In the genomic region with DNA sequence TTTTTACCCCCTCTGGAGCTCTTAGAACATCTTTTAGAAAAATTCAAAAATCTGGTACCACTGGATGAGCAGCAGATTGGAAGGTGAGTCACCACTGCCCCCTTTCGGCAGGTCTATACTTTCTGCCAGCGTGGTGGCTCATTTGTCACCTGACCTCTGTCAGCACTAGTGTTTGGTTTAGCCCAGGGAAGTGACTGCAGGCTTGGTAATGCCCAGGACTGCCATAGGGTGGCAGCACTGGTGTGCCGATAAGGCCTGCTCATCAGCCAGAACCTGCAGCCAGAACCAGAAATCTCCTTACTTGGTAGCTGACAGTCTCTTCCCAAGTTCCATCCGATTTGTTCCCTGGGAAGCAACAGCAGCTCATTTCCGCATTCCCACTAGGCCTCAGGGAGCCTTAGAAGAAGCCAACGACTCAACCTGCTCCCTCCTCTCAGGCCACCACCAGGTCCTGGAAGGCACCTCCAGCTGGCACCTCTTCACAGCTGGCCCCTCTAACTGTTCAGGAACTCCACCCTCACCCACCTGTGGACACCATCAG, we compare ENCODE assay signal across 1 cellular context.
TF ChIP-seq lines count a peak whose summit lies in the region.

No MANE protein-coding gene starts in this region.

TF ChIP-seq in HepG2, 621 proteins besides CTCF, POLR2A, EP300 and RAD21 (continued from another document and continues in another):
- TF ChIP-seq, protein P1, sequence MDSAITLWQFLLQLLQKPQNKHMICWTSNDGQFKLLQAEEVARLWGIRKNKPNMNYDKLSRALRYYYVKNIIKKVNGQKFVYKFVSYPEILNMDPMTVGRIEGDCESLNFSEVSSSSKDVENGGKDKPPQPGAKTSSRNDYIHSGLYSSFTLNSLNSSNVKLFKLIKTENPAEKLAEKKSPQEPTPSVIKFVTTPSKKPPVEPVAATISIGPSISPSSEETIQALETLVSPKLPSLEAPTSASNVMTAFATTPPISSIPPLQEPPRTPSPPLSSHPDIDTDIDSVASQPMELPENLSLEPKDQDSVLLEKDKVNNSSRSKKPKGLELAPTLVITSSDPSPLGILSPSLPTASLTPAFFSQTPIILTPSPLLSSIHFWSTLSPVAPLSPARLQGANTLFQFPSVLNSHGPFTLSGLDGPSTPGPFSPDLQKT (CRISPR knock-in tag; IDR thresholded peaks at IDR 0.05; ENCODE audit: borderline replicate concordance): no peak
- TF ChIP-seq YEATS2 (CRISPR knock-in tag; IDR thresholded peaks at IDR 0.05; ENCODE audit: borderline replicate concordance): peak; percentile 37; the same call in 1 of the 2 replicates
- TF ChIP-seq MAFF (IDR thresholded peaks at IDR 0.05; ENCODE audit: low read depth, low read length): no peak
- TF ChIP-seq SMAD3 (CRISPR knock-in tag; IDR thresholded peaks at IDR 0.05): peak; percentile 69; the same call in 1 of the 2 replicates
- no peak for TF ChIP-seq FOXP1 (IDR thresholded peaks at IDR 0.05)
- TF ChIP-seq FOXP1 (CRISPR knock-in tag; IDR thresholded peaks at IDR 0.05): no peak
- no peak for TF ChIP-seq CENPT (CRISPR knock-in tag; IDR thresholded peaks at IDR 0.05; ENCODE audit: low read depth)
- TF ChIP-seq MYC (CRISPR knock-in tag; IDR thresholded peaks at IDR 0.05; ENCODE audit: borderline replicate concordance): no peak
- TF ChIP-seq POLR2G (IDR thresholded peaks at IDR 0.05; ENCODE audit: low read depth, low read length): 0 out of 2 replicates have a peak, but pooled peaks have one; percentile 24
- TF ChIP-seq ETV5 (CRISPR knock-in tag; IDR thresholded peaks at IDR 0.05; ENCODE audit: borderline replicate concordance): no peak
- TF ChIP-seq, protein P2, sequence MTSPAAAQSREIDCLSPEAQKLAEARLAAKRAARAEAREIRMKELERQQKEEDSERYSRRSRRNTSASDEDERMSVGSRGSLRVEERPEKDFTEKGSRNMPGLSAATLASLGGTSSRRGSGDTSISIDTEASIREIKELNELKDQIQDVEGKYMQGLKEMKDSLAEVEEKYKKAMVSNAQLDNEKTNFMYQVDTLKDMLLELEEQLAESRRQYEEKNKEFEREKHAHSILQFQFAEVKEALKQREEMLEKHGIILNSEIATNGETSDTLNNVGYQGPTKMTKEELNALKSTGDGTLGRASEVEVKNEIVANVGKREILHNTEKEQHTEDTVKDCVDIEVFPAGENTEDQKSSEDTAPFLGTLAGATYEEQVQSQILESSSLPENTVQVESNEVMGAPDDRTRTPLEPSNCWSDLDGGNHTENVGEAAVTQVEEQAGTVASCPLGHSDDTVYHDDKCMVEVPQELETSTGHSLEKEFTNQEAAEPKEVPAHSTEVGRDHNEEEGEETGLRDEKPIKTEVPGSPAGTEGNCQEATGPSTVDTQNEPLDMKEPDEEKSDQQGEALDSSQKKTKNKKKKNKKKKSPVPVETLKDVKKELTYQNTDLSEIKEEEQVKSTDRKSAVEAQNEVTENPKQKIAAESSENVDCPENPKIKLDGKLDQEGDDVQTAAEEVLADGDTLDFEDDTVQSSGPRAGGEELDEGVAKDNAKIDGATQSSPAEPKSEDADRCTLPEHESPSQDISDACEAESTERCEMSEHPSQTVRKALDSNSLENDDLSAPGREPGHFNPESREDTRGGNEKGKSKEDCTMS (CRISPR knock-in tag; conservative IDR thresholded peaks at IDR 0.05): no peak
- TF ChIP-seq DNMT3B (CRISPR knock-in tag; conservative IDR thresholded peaks at IDR 0.05): no peak
- TF ChIP-seq MAZ (IDR thresholded peaks at IDR 0.05; ENCODE audit: borderline replicate concordance, low read depth, low read length): no peak
- TF ChIP-seq MAZ (CRISPR knock-in tag; IDR thresholded peaks at IDR 0.05; ENCODE audit: low read depth): no peak
- TF ChIP-seq, protein P3, sequence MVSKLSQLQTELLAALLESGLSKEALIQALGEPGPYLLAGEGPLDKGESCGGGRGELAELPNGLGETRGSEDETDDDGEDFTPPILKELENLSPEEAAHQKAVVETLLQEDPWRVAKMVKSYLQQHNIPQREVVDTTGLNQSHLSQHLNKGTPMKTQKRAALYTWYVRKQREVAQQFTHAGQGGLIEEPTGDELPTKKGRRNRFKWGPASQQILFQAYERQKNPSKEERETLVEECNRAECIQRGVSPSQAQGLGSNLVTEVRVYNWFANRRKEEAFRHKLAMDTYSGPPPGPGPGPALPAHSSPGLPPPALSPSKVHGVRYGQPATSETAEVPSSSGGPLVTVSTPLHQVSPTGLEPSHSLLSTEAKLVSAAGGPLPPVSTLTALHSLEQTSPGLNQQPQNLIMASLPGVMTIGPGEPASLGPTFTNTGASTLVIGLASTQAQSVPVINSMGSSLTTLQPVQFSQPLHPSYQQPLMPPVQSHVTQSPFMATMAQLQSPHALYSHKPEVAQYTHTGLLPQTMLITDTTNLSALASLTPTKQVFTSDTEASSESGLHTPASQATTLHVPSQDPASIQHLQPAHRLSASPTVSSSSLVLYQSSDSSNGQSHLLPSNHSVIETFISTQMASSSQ (IDR thresholded peaks at IDR 0.05; ENCODE audit: low read depth): no peak
- TF ChIP-seq, protein P3 (CRISPR knock-in tag; IDR thresholded peaks at IDR 0.05; ENCODE audit: borderline replicate concordance): no peak
- no peak for TF ChIP-seq ZNF44 (CRISPR knock-in tag; IDR thresholded peaks at IDR 0.05)
- TF ChIP-seq, protein P4, sequence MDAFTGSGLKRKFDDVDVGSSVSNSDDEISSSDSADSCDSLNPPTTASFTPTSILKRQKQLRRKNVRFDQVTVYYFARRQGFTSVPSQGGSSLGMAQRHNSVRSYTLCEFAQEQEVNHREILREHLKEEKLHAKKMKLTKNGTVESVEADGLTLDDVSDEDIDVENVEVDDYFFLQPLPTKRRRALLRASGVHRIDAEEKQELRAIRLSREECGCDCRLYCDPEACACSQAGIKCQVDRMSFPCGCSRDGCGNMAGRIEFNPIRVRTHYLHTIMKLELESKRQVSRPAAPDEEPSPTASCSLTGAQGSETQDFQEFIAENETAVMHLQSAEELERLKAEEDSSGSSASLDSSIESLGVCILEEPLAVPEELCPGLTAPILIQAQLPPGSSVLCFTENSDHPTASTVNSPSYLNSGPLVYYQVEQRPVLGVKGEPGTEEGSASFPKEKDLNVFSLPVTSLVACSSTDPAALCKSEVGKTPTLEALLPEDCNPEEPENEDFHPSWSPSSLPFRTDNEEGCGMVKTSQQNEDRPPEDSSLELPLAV (CRISPR knock-in tag; conservative IDR thresholded peaks at IDR 0.05; ENCODE audit: low read depth): no peak
- no peak for TF ChIP-seq ZNF605 (CRISPR knock-in tag; IDR thresholded peaks at IDR 0.05)
- no peak for TF ChIP-seq ZNF225 (CRISPR knock-in tag; IDR thresholded peaks at IDR 0.05)
- TF ChIP-seq MED1 (CRISPR knock-in tag; IDR thresholded peaks at IDR 0.05): 0 out of 2 replicates have a peak, but pooled peaks have one; percentile 20
- no peak for TF ChIP-seq CBFB (CRISPR knock-in tag; IDR thresholded peaks at IDR 0.05)
- peak; percentile 57; the same call in 1 of the 2 replicates for TF ChIP-seq ZSCAN9 (CRISPR knock-in tag; IDR thresholded peaks at IDR 0.05; ENCODE audit: borderline replicate concordance)
- TF ChIP-seq, protein P5, sequence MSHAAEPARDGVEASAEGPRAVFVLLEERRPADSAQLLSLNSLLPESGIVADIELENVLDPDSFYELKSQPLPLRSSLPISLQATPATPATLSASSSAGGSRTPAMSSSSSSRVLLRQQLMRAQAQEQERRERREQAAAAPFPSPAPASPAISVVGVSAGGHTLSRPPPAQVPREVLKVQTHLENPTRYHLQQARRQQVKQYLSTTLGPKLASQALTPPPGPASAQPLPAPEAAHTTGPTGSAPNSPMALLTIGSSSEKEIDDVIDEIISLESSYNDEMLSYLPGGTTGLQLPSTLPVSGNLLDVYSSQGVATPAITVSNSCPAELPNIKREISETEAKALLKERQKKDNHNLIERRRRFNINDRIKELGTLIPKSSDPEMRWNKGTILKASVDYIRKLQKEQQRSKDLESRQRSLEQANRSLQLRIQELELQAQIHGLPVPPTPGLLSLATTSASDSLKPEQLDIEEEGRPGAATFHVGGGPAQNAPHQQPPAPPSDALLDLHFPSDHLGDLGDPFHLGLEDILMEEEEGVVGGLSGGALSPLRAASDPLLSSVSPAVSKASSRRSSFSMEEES (CRISPR knock-in tag; IDR thresholded peaks at IDR 0.05): peak; percentile 94
- peak; percentile 74 for TF ChIP-seq ERF (CRISPR knock-in tag; IDR thresholded peaks at IDR 0.05)
- TF ChIP-seq BRCA1 (CRISPR knock-in tag; IDR thresholded peaks at IDR 0.05): no peak
- no peak for TF ChIP-seq HNF4G (IDR thresholded peaks at IDR 0.05; ENCODE audit: borderline replicate concordance, low read depth, low read length)
- no peak for TF ChIP-seq HNF4G (CRISPR knock-in tag; IDR thresholded peaks at IDR 0.05; ENCODE audit: borderline replicate concordance, low read depth)
- TF ChIP-seq SOX5 (CRISPR knock-in tag; IDR thresholded peaks at IDR 0.05; ENCODE audit: borderline replicate concordance): no peak
- no peak for TF ChIP-seq ZFP36L1 (CRISPR knock-in tag; IDR thresholded peaks at IDR 0.05)
- TF ChIP-seq ZNF781 (CRISPR knock-in tag; IDR thresholded peaks at IDR 0.05; ENCODE audit: borderline replicate concordance, not compliant biosample characterization): no peak
- TF ChIP-seq, protein P6, sequence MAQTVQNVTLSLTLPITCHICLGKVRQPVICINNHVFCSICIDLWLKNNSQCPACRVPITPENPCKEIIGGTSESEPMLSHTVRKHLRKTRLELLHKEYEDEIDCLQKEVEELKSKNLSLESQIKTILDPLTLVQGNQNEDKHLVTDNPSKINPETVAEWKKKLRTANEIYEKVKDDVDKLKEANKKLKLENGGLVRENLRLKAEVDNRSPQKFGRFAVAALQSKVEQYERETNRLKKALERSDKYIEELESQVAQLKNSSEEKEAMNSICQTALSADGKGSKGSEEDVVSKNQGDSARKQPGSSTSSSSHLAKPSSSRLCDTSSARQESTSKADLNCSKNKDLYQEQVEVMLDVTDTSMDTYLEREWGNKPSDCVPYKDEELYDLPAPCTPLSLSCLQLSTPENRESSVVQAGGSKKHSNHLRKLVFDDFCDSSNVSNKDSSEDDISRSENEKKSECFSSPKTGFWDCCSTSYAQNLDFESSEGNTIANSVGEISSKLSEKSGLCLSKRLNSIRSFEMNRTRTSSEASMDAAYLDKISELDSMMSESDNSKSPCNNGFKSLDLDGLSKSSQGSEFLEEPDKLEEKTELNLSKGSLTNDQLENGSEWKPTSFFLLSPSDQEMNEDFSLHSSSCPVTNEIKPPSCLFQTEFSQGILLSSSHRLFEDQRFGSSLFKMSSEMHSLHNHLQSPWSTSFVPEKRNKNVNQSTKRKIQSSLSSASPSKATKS (CRISPR knock-in tag; IDR thresholded peaks at IDR 0.05): no peak
- TF ChIP-seq, protein P7, sequence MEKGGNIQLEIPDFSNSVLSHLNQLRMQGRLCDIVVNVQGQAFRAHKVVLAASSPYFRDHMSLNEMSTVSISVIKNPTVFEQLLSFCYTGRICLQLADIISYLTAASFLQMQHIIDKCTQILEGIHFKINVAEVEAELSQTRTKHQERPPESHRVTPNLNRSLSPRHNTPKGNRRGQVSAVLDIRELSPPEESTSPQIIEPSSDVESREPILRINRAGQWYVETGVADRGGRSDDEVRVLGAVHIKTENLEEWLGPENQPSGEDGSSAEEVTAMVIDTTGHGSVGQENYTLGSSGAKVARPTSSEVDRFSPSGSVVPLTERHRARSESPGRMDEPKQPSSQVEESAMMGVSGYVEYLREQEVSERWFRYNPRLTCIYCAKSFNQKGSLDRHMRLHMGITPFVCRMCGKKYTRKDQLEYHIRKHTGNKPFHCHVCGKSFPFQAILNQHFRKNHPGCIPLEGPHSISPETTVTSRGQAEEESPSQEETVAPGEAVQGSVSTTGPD (CRISPR knock-in tag; IDR thresholded peaks at IDR 0.05): peak; percentile 92
- TF ChIP-seq NBN (conservative IDR thresholded peaks at IDR 0.05): no peak
- TF ChIP-seq ZNF550 (CRISPR knock-in tag; IDR thresholded peaks at IDR 0.05; ENCODE audit: borderline replicate concordance): no peak
- TF ChIP-seq, protein P8, sequence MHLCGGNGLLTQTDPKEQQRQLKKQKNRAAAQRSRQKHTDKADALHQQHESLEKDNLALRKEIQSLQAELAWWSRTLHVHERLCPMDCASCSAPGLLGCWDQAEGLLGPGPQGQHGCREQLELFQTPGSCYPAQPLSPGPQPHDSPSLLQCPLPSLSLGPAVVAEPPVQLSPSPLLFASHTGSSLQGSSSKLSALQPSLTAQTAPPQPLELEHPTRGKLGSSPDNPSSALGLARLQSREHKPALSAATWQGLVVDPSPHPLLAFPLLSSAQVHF (CRISPR knock-in tag; IDR thresholded peaks at IDR 0.05): no peak
- no peak for TF ChIP-seq KDM5B (CRISPR knock-in tag; IDR thresholded peaks at IDR 0.05; ENCODE audit: borderline replicate concordance)
- no peak for TF ChIP-seq HOXA5 (CRISPR knock-in tag; IDR thresholded peaks at IDR 0.05)
- no peak for TF ChIP-seq HIVEP1 (CRISPR knock-in tag; IDR thresholded peaks at IDR 0.05)
- no peak for TF ChIP-seq THYN1 (CRISPR knock-in tag; IDR thresholded peaks at IDR 0.05; ENCODE audit: borderline replicate concordance, low read depth)
- no peak for TF ChIP-seq NFKBIZ (CRISPR knock-in tag; IDR thresholded peaks at IDR 0.05)
- TF ChIP-seq, protein P9, sequence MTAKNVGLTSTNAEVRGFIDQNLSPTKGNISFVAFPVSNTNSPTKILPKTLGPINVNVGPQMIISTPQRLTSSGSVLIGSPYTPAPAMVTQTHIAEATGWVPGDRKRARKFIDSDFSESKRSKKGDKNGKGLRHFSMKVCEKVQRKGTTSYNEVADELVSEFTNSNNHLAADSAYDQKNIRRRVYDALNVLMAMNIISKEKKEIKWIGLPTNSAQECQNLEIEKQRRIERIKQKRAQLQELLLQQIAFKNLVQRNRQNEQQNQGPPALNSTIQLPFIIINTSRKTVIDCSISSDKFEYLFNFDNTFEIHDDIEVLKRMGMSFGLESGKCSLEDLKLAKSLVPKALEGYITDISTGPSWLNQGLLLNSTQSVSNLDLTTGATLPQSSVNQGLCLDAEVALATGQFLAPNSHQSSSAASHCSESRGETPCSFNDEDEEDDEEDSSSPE (CRISPR knock-in tag; IDR thresholded peaks at IDR 0.05): no peak
- TF ChIP-seq TGIF2 (CRISPR knock-in tag; IDR thresholded peaks at IDR 0.05): no peak
- no peak for TF ChIP-seq HDAC6 (IDR thresholded peaks at IDR 0.05; ENCODE audit: low read depth, low read length)
- no peak for TF ChIP-seq ZNF354B (CRISPR knock-in tag; IDR thresholded peaks at IDR 0.05)
- TF ChIP-seq ZSCAN30 (CRISPR knock-in tag; IDR thresholded peaks at IDR 0.05): no peak
